In the genomic region with DNA sequence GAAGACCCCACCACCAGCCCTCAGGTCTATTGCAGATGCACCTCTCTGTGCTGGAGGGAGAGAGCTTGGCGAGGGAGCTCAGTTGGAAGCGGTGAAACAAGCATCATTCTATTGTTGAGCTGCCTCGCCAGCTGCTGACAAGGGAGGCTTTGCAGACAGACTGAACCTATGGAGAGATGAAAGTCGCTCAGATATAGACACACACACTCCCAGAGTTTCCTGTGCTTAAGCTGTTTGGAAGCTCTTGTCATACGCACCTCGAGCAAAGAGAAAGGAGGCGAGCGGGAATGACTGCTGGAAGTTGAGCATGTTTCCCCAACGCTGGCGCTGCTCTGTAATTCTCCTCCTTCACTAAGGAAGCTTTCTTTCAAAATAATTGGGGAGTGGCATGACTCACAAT, we compare ENCODE assay signal across 16 cellular contexts.
"Had no signal": no experiment of that assay in that cellular context is flagged by ENCODE, and none has a peak within 500 bp of the region (broad histone marks: within the 10 kb centered on the region; RNA-seq: fewer than 3 reads in every experiment).

No MANE protein-coding gene starts in this region.

- H3K36me3 Mint-ChIP-seq: activated naive CD4-positive, alpha-beta T cell treated with anti-CD3 and anti-CD28 coated beads, Interleukin-2, amount 50 U/mL, for 24 hours; natural killer cell; stimulated activated memory B cell treated with anti-CD40 and anti-IgM and Interleukin-4, amounts not matched to agents 10 μg/mL and 1 μg/mL and 100 μg/mL, for 72 hours had no signal

- H3K9me3 ChIP-seq: heart left ventricle, prostate gland, sigmoid colon, thyroid gland had no signal

- H3K4me1 Mint-ChIP-seq: activated naive CD4-positive, alpha-beta T cell treated with anti-CD3 and anti-CD28 coated beads, Interleukin-2, amount 50 U/mL, for 24 hours; natural killer cell; stimulated activated memory B cell treated with anti-CD40 and anti-IgM and Interleukin-4, amounts not matched to agents 10 μg/mL and 1 μg/mL and 100 μg/mL, for 72 hours had no signal

- H3K27ac ChIP-seq: heart left ventricle, prostate gland, sigmoid colon, SK-N-MC, thyroid gland had no signal

- H3K36me3 ChIP-seq: heart left ventricle, prostate gland, sigmoid colon, thyroid gland had no signal

- H3K27ac Mint-ChIP-seq: activated naive CD4-positive, alpha-beta T cell treated with anti-CD3 and anti-CD28 coated beads, Interleukin-2, amount 50 U/mL, for 24 hours; natural killer cell; stimulated activated memory B cell treated with anti-CD40 and anti-IgM and Interleukin-4, amounts not matched to agents 10 μg/mL and 1 μg/mL and 100 μg/mL, for 72 hours; T-helper 2 cell treated with Interferon-gamma antibody and Interleukin-4, amounts not matched to agents 5 μg/mL and 100 μg/mL, for 36 hours had no signal

- H3K4me3 Mint-ChIP-seq: activated naive CD4-positive, alpha-beta T cell treated with anti-CD3 and anti-CD28 coated beads, Interleukin-2, amount 50 U/mL, for 24 hours; natural killer cell; stimulated activated memory B cell treated with anti-CD40 and anti-IgM and Interleukin-4, amounts not matched to agents 10 μg/mL and 1 μg/mL and 100 μg/mL, for 72 hours; T-helper 2 cell treated with Interferon-gamma antibody and Interleukin-4, amounts not matched to agents 5 μg/mL and 100 μg/mL, for 36 hours had no signal

- H3K9me3 Mint-ChIP-seq: activated naive CD4-positive, alpha-beta T cell treated with anti-CD3 and anti-CD28 coated beads, Interleukin-2, amount 50 U/mL, for 24 hours; natural killer cell; stimulated activated memory B cell treated with anti-CD40 and anti-IgM and Interleukin-4, amounts not matched to agents 10 μg/mL and 1 μg/mL and 100 μg/mL, for 72 hours; T-helper 2 cell treated with Interferon-gamma antibody and Interleukin-4, amounts not matched to agents 5 μg/mL and 100 μg/mL, for 36 hours had no signal

- DNase-seq: activated CD4-positive, alpha-beta T cell treated with anti-CD3 and anti-CD28 coated beads, Interleukin-2, amount 50 U/mL, for 4 hours; activated gamma-delta T cell; dermis blood vessel endothelial cell; heart left ventricle; kidney glomerular epithelial cell; mesendoderm; natural killer cell; occipital lobe; sigmoid colon; stimulated activated CD4-positive, alpha-beta T cell treated with anti-CD3 and anti-CD28 coated beads, Interleukin-4, amount 100 ng/mL, for 4 hours; thyroid gland had no signal

- H3K4me3 ChIP-seq: heart left ventricle, prostate gland, sigmoid colon, SK-N-MC, thyroid gland had no signal

- ATAC-seq: heart left ventricle; natural killer cell; stimulated activated memory B cell treated with anti-CD40 and anti-IgM and Interleukin-4, amounts not matched to agents 10 μg/mL and 1 μg/mL and 100 μg/mL, for 72 hours had no signal

- H3K4me1 ChIP-seq: prostate gland, thyroid gland had no signal

- H3K27me3 ChIP-seq: thyroid gland had no signal
